In genomic region chr1:94579876-94580294, GRCh38 we compare ENCODE assay signal across 10 cellular contexts. TPM values are rescaled to one million over a fixed set of nuclear protein-coding genes. Genes with fewer than 3 reads are reported as not detected.
A peak's percentile ranks its signal among the peaks of the same experiment; 100 is the strongest.
DNase-seq lines count a peak whose midpoint lies in the region; ATAC-seq, FAIRE-seq and TF ChIP-seq lines count a peak whose summit lies in the region.
"Had no signal": no experiment of that assay in that cellular context is flagged by ENCODE, and none has a peak within 500 bp of the region (broad histone marks: within the 10 kb centered on the region; RNA-seq: fewer than 3 reads in every experiment).

No MANE protein-coding gene starts in this region.

- H3K4me3 Mint-ChIP-seq in mesothelial cell of epicardium = no peak overlapping the region
- H3K4me3 Mint-ChIP-seq in effector memory CD8-positive, alpha-beta T cell = no peak overlapping the region
- no peak overlapping the region for H3K4me3 Mint-ChIP-seq in activated CD8-positive, alpha-beta T cell treated with anti-CD3 and anti-CD28 coated beads for 36 hours
- H3K4me3 Mint-ChIP-seq: central memory CD8-positive, alpha-beta T cell had no signal

- FAIRE-seq in bronchial epithelial cell (lab: Jason Lieb, UNC) = no peak

- H2BK120ac ChIP-seq in IMR-90 (ENCODE audit: low read depth, low read length) = peak overlapping the region; percentile 98

- peak overlapping the region; percentile 99 for H3K4ac ChIP-seq in IMR-90 (ENCODE audit: low read depth, low read length)

- H3K36me3 ChIP-seq in IMR-90 (ENCODE audit: control insufficient read depth, insufficient read depth, low read length) = no peaks in the 10 kb centered on the region
- no peaks in the 10 kb centered on the region for H3K36me3 ChIP-seq in bronchial epithelial cell (ENCODE audit: control insufficient read depth, insufficient read depth, low read length)

- peaks cover 12% of the 10 kb centered on the region; the same call in 1 of the 2 replicates for H3K9me3 ChIP-seq in IMR-90 (ENCODE audit: control insufficient read depth, insufficient read depth, low read length)

- in situ Hi-C loops in IMR-90 (cut with MboI; ENCODE audit: low sequenced_read_pairs) = no loop called here
- in situ Hi-C loops in KBM-7 (cut with MboI; ENCODE audit: low pct_unique_long_range_greater_than_20kb, low sequenced_read_pairs) = no loop called here

- H4K5ac ChIP-seq in IMR-90 (ENCODE audit: low read depth, low read length) = peak overlapping the region; percentile 90

- H3K36me3 Mint-ChIP-seq in mesothelial cell of epicardium = peaks cover 37% of the 10 kb centered on the region
- H3K36me3 Mint-ChIP-seq in effector memory CD8-positive, alpha-beta T cell (ENCODE audit: insufficient read depth) = no peaks in the 10 kb centered on the region
- no peaks in the 10 kb centered on the region for H3K36me3 Mint-ChIP-seq in activated CD8-positive, alpha-beta T cell treated with anti-CD3 and anti-CD28 coated beads for 36 hours (ENCODE audit: low read depth)

- peaks cover 19% of the 10 kb centered on the region for H3K4me1 Mint-ChIP-seq in mesothelial cell of epicardium
- H3K4me1 Mint-ChIP-seq in effector memory CD8-positive, alpha-beta T cell (ENCODE audit: low read depth in 2 of 2) = no peaks in the 10 kb centered on the region
- H3K4me1 Mint-ChIP-seq in activated CD8-positive, alpha-beta T cell treated with anti-CD3 and anti-CD28 coated beads for 36 hours (ENCODE audit: low read depth) = no peaks in the 10 kb centered on the region
- H3K4me1 Mint-ChIP-seq: central memory CD8-positive, alpha-beta T cell had no signal

- H3K56ac ChIP-seq in IMR-90 (ENCODE audit: extremely low read depth, insufficient read depth, low read length) = peak overlapping the region; percentile 80

- no peak for TF ChIP-seq CTCF in AG09309 (IDR thresholded peaks at IDR 0.05; ENCODE audit: control insufficient read depth, insufficient read depth, low read depth, low read length, missing control alignments)
- TF ChIP-seq CTCF in IMR-90 (conservative IDR thresholded peaks at IDR 0.05; ENCODE audit: low read depth, low read length) = 0 out of 2 replicates have a peak, but pooled peaks have one; percentile 7
- no peak for TF ChIP-seq CTCF in bronchial epithelial cell (IDR thresholded peaks at IDR 0.05; ENCODE audit: insufficient read depth, low read length, severe bottlenecking)
- no peak for TF ChIP-seq CTCF in mesothelial cell of epicardium (IDR thresholded peaks at IDR 0.05; ENCODE audit: unreplicated experiment)
- TF ChIP-seq CTCF in activated CD8-positive, alpha-beta T cell treated with anti-CD3 and anti-CD28 coated beads for 36 hours (IDR thresholded peaks at IDR 0.05) = no peak

- intact Hi-C loops in IMR-90 (cut with micrococcal nuclease) = loop anchor here (1.0 kb wide), 1 partner anchor 36 kb away; no protein-coding TSS in a partner anchor
- intact Hi-C loops in activated CD8-positive, alpha-beta T cell treated with anti-CD3 and anti-CD28 coated beads for 36 hours (cut with micrococcal nuclease) = no loop called here

- peaks cover 12% of the 10 kb centered on the region for H3K9me1 ChIP-seq in IMR-90 (ENCODE audit: insufficient read depth, low read length)

- no peak for TF ChIP-seq POLR2A in IMR-90 (IDR thresholded peaks at IDR 0.05; ENCODE audit: low read depth, low read length)

- POLR2A ChIA-PET in IMR-90 (lab: Charles Lee; ENCODE audit: unreplicated experiment) = interaction anchor here (0.6 to 2.4 kb wide), 6 partner anchors 9 to 66 kb away, joined by 3 to 28 read pairs (median 6); partner anchors contain the start of gene F3
- POLR2A ChIA-PET in activated CD8-positive, alpha-beta T cell treated with anti-CD3 and anti-CD28 coated beads for 36 hours (lab: Charles Lee) = no interaction called here

- WGBS in IMR-90 (ENCODE audit: extremely low coverage in 2 of 2, insufficient read length in 1 of 2), 2 experiments = 0% methylated on average over 1 of the region's 2 CpGs; no CpG with 5 or more reads in 1 of the 2 experiments

- H3K79me1 ChIP-seq in IMR-90 (ENCODE audit: low read depth in 1 of 2, low read length in 2 of 2) = peaks cover 0 to 14% of the 10 kb centered on the region in 2 experiments; a peak in 2 of 4 replicates

- H3K27me3 Mint-ChIP-seq in mesothelial cell of epicardium (ENCODE audit: low read depth) = no peaks in the 10 kb centered on the region
- H3K27me3 Mint-ChIP-seq in effector memory CD8-positive, alpha-beta T cell = peaks cover 32 to 38% of the 10 kb centered on the region in 2 donors
- H3K27me3 Mint-ChIP-seq in activated CD8-positive, alpha-beta T cell treated with anti-CD3 and anti-CD28 coated beads for 36 hours = peaks cover 3% of the 10 kb centered on the region

- ATAC-seq in IMR-90 (ENCODE audit: low read depth) (peak; percentile 96), GM18517 (IDR thresholded peaks at IDR 0.05; ENCODE audit: unreplicated experiment) (no peak)
- no peak for ATAC-seq in effector memory CD8-positive, alpha-beta T cell (replicated peaks)
- no peak for ATAC-seq in activated CD8-positive, alpha-beta T cell treated with anti-CD3 and anti-CD28 coated beads for 36 hours

- dilution Hi-C loops in IMR-90 (cut with HindIII; ENCODE audit: low sequenced_read_pairs, unreplicated experiment) = no loop called here

- BruUV-seq in IMR-90 (replicated peaks; lab: Mats Ljungman, UMichigan) = no TSS peak

- H3K27ac ChIP-seq in IMR-90 (ENCODE audit: insufficient read depth, low read length) = peak overlapping the region; percentile 94

- H3K18ac ChIP-seq in IMR-90 (ENCODE audit: low read depth, low read length) = peak overlapping the region; percentile 94

- peak; percentile 33 for TF ChIP-seq RAD21 in IMR-90 (IDR thresholded peaks at IDR 0.05; ENCODE audit: low read length)

- H4K20me1 ChIP-seq in IMR-90 (ENCODE audit: insufficient read depth, low read length) = no peaks in the 10 kb centered on the region

- H3K27ac Mint-ChIP-seq in mesothelial cell of epicardium = peak overlapping the region; percentile 95
- no peak overlapping the region for H3K27ac Mint-ChIP-seq in effector memory CD8-positive, alpha-beta T cell
- no peak overlapping the region for H3K27ac Mint-ChIP-seq in activated CD8-positive, alpha-beta T cell treated with anti-CD3 and anti-CD28 coated beads for 36 hours

- peak overlapping the region; percentile 98 for H3K14ac ChIP-seq in IMR-90 (replicated peaks; ENCODE audit: low read depth, low read length)

- H2BK20ac ChIP-seq in IMR-90 (ENCODE audit: low read depth, low read length) = peak overlapping the region; percentile 97

- H2AFZ ChIP-seq in IMR-90 (replicated peaks; ENCODE audit: low read length, poor library complexity) = peak overlapping the region; percentile 88

- peak overlapping the region; percentile 99 for H4K91ac ChIP-seq in IMR-90 (ENCODE audit: insufficient read depth, low read depth, low read length)

- H3K4me1 ChIP-seq in IMR-90 (ENCODE audit: control insufficient read depth, insufficient read depth, low read length) = peaks cover 20% of the 10 kb centered on the region

- peak overlapping the region; percentile 99 for H2AK5ac ChIP-seq in IMR-90 (ENCODE audit: low read depth, low read length)

- DNase-seq in AG09309 (ENCODE audit: low read depth) = peak; percentile 80
- DNase-seq in IMR-90 = peak; percentile 98
- peak; percentile 97 for DNase-seq in bronchial epithelial cell (ENCODE audit: low read depth)
- DNase-seq in mesothelial cell of epicardium (ENCODE audit: low spot score in 2 of 2, unreplicated experiment in 2 of 2) = peak in 1 of 2 experiments; percentile 44
- no peak for DNase-seq in KBM-7
- no peak for DNase-seq in effector memory CD8-positive, alpha-beta T cell
- DNase-seq in activated CD8-positive, alpha-beta T cell treated with anti-CD3 and anti-CD28 coated beads for 36 hours = no peak
- DNase-seq: stimulated activated CD4-positive, alpha-beta T cell treated with anti-CD3 and anti-CD28 coated beads, Interleukin-1b, Interleukin-23, amount 100 ng/mL, for 48 hours had no signal

- peak overlapping the region; percentile 4; the same call in 1 of the 2 replicates for H3K4me2 ChIP-seq in IMR-90 (ENCODE audit: low read depth, low read length)

- H4K8ac ChIP-seq in IMR-90 (ENCODE audit: low read depth in 2 of 2, low read length in 2 of 2) = peak overlapping the region; percentile 90 to 97

- H3K9me3 Mint-ChIP-seq in mesothelial cell of epicardium = peaks cover 47% of the 10 kb centered on the region
- no peaks in the 10 kb centered on the region for H3K9me3 Mint-ChIP-seq in effector memory CD8-positive, alpha-beta T cell
- peaks cover 7% of the 10 kb centered on the region for H3K9me3 Mint-ChIP-seq in activated CD8-positive, alpha-beta T cell treated with anti-CD3 and anti-CD28 coated beads for 36 hours

- H3K23ac ChIP-seq in IMR-90 (ENCODE audit: low read depth, low read length) = peak overlapping the region; percentile 91

- H2BK15ac ChIP-seq in IMR-90 (ENCODE audit: low read depth, low read length) = peak overlapping the region; percentile 95; the same call in 2 of the 3 replicates

- no peaks in the 10 kb centered on the region for H3K27me3 ChIP-seq in IMR-90 (ENCODE audit: control insufficient read depth, insufficient read depth, low read length)
- H3K27me3 ChIP-seq in bronchial epithelial cell (ENCODE audit: control insufficient read depth, insufficient read depth, low read length) = no peaks in the 10 kb centered on the region

- H2AK9ac ChIP-seq in IMR-90 (replicated peaks; ENCODE audit: low read depth, low read length, poor library complexity) = peak overlapping the region; percentile 92

- CTCF ChIA-PET in IMR-90 (lab: Yijun Ruan, JAX) = no interaction called here
- CTCF ChIA-PET in activated CD8-positive, alpha-beta T cell treated with anti-CD3 and anti-CD28 coated beads for 36 hours (lab: Charles Lee) = no interaction called here

- H3K4me3 ChIP-seq in AG09309 (ENCODE audit: control insufficient read depth, low read depth, low read length) (no peak overlapping the region), IMR-90 (ENCODE audit: insufficient read depth, low read depth, low read length) (no peak overlapping the region), bronchial epithelial cell (ENCODE audit: low read depth, low read length) (no peak overlapping the region)

- peak overlapping the region; percentile 97 for H2BK5ac ChIP-seq in IMR-90 (ENCODE audit: low read depth, low read length, poor library complexity, severe bottlenecking)

- peak overlapping the region; percentile 53 for H3K9ac ChIP-seq in IMR-90 (ENCODE audit: low read depth, low read length)

TF ChIP-seq in IMR-90, 13 proteins besides CTCF, POLR2A, EP300 and RAD21 (continues in another document):
- peak; percentile 55 for TF ChIP-seq RCOR1 (IDR thresholded peaks at IDR 0.05; ENCODE audit: insufficient replicate concordance, low read length)
- TF ChIP-seq MAZ (IDR thresholded peaks at IDR 0.05; ENCODE audit: borderline replicate concordance, low read depth, low read length) = peak; percentile 56; the same call in 1 of the 2 replicates
- peak; percentile 86 for TF ChIP-seq MAFK (IDR thresholded peaks at IDR 0.05; ENCODE audit: low read depth, low read length)
- TF ChIP-seq NFE2L2 (IDR thresholded peaks at IDR 0.05; ENCODE audit: low read depth, low read length) = peak; percentile 97

RNA-seq across cellular contexts. Expression of gene F3, which starts 38.3 kb away (rescaled TPM):
- total RNA-seq in IMR-90 (2012; rRNA removed) (75.6 and 102 TPM in 2 replicates), bronchial epithelial cell (326 and 618 TPM in 2 replicates), mesothelial cell of epicardium (23.9 to 28.8 TPM (median 25.2 TPM) in 3 replicates)
- 99.0 and 126 TPM in 2 replicates for polyA plus RNA-seq in IMR-90 (2012; rRNA removed)
- polyA plus RNA-seq in IMR-90 (2012; cell fraction: cytosol; rRNA removed) = 45.0 and 45.1 TPM in 2 replicates
- 88.3 and 572 TPM in 2 replicates for polyA plus RNA-seq in IMR-90 (2012; cell fraction: nucleus; rRNA removed; ENCODE audit: low replicate concordance)
- total RNA-seq in activated CD8-positive, alpha-beta T cell treated with anti-CD3 and anti-CD28 coated beads for 36 hours = not detected

Comparison
In these comparisons a context has a peak if more than half of its experiments do, and no peak if none do; other contexts are left out.
1. DNase-seq: peak in AG09309 (single experiment), IMR-90 (single experiment) and bronchial epithelial cell (single experiment); none in KBM-7 (single experiment), effector memory CD8-positive, alpha-beta T cell (0 of 3) and activated CD8-positive, alpha-beta T cell treated with anti-CD3 and anti-CD28 coated beads for 36 hours (single experiment).
2. RNA of gene F3, which starts 38.3 kb away (total RNA-seq): 326 to 618 TPM in bronchial epithelial cell, 75.6 to 102 TPM in IMR-90 and 23.9 to 28.8 TPM in mesothelial cell of epicardium; not detected in activated CD8-positive, alpha-beta T cell treated with anti-CD3 and anti-CD28 coated beads for 36 hours; every median in the first group is over 10 times any median in the second.